In the genomic region with DNA sequence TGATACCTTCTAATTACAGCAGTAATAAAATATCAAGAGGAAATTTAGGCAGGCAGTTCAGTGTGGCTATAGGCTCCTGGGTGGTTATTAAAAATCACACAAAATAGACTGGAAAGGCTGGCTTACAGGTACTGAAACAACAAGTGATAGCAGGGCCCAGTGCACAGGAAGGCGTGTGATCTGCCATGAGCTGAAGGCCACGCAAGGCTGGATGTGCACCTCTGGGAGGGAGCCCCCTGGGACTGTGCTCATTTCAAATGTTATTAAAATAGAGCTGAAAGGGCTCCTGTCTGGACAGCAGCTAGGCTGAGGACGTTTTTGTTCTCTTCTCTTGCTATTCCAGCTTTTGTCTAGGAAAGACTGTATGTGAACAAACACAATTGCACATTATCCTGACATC, we compare ENCODE assay signal across 1 cellular context.
TF ChIP-seq lines count a peak whose summit lies in the region.

No MANE protein-coding gene starts in this region.

TF ChIP-seq in H1, 55 proteins besides CTCF, POLR2A, EP300 and RAD21 (continued from another document):
- TF ChIP-seq, protein P1, sequence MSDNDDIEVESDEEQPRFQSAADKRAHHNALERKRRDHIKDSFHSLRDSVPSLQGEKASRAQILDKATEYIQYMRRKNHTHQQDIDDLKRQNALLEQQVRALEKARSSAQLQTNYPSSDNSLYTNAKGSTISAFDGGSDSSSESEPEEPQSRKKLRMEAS (IDR thresholded peaks at IDR 0.05) = no peak
- TF ChIP-seq RFX5 (IDR thresholded peaks at IDR 0.05; ENCODE audit: borderline replicate concordance, low read depth, low read length) (no peak), GABPA (IDR thresholded peaks at IDR 0.05; ENCODE audit: borderline replicate concordance, insufficient read depth, low read length) (no peak), JUND (IDR thresholded peaks at IDR 0.05; ENCODE audit: low read length) (no peak), BRCA1 (IDR thresholded peaks at IDR 0.05; ENCODE audit: low read depth, low read length) (no peak)
